8 cellular contexts compared by ENCODE assay signal in genomic region chr12:79547735-79548347, GRCh38.
DNase-seq lines count a peak whose midpoint lies in the region; ATAC-seq and TF ChIP-seq lines count a peak whose summit lies in the region.

No MANE protein-coding gene starts in this region.

- H3F3A ChIP-seq in PC-9 (ENCODE audit: insufficient read depth, low read depth) = peaks cover 52% of the 10 kb centered on the region

- no peaks in the 10 kb centered on the region for H4K20me1 ChIP-seq in PC-9 (ENCODE audit: insufficient read depth)

- no peaks in the 10 kb centered on the region; the same call in 1 of the 2 replicates for H3K79me2 ChIP-seq in PC-9 (ENCODE audit: low read depth)

- H3K36me3 Mint-ChIP-seq in endodermal cell (ENCODE audit: low read depth) = peaks cover 14% of the 10 kb centered on the region
- no peaks in the 10 kb centered on the region for H3K36me3 Mint-ChIP-seq in activated CD8-positive, alpha-beta memory T cell treated with anti-CD3 and anti-CD28 coated beads, Interleukin-2, amount 10 ng/mL, durations not matched to agents 7 days and 5 days

- POLR2A ChIA-PET in PC-9 (lab: Charles Lee; ENCODE audit: unreplicated experiment) = interaction anchor here (0.6 to 1.7 kb wide), 8 partner anchors 13 to 385 kb away, joined by 3 to 21 read pairs (median 5); partner anchors contain the start of gene PAWR

- H3K36me3 ChIP-seq in PC-9 (ENCODE audit: low read depth) (peaks cover 29% of the 10 kb centered on the region), endodermal cell (ENCODE audit: control insufficient read depth, insufficient read depth, low read length) (peaks cover 5% of the 10 kb centered on the region)

- CTCF ChIA-PET in PC-9 (lab: Charles Lee) = interaction anchor here (0.8 to 1.4 kb wide), 6 partner anchors 128 to 639 kb away, joined by 3 to 16 read pairs (median 3); partner anchors contain the start of gene PAWR
- CTCF ChIA-PET in activated CD8-positive, alpha-beta memory T cell treated with anti-CD3 and anti-CD28 coated beads, Interleukin-2, amount 10 ng/mL, durations not matched to agents 7 days and 5 days (lab: Charles Lee) = interaction anchor here (0.5 kb wide), 1 partner anchor 35 kb away, joined by 3 read pairs; no protein-coding TSS in a partner anchor

- H3K9me2 ChIP-seq in PC-9 (ENCODE audit: insufficient read depth) = no peaks in the 10 kb centered on the region

- peak overlapping the region; percentile 85 for H3K9ac ChIP-seq in endodermal cell (ENCODE audit: extremely low read depth, low read length, poor library complexity, severe bottlenecking)

- H2AFZ ChIP-seq in PC-9 = no peak overlapping the region

- peak overlapping the region; percentile 68 for H3K4me2 ChIP-seq in PC-9

- H3K27ac ChIP-seq in PC-9 (peak overlapping the region; percentile 99), endodermal cell (ENCODE audit: low read depth, low read length) (peak overlapping the region; percentile 81)

- DNase-seq in DMS 273 (lab: John Stamatoyannopoulos, UW; ENCODE audit: unreplicated experiment) (peak; percentile 58), DMS 273 treated with DMSO at 0.1 percent for 48 hours (lab: John Stamatoyannopoulos, UW) (no peak), GM19240 (ENCODE audit: insufficient read length, low spot score) (peak; percentile 10), PC-9 (peak; percentile 70 to 90), endodermal cell (peak; percentile 88), lung microvascular endothelial cell (ENCODE audit: low read depth in 2 of 2) (peak; percentile 89 to 93)
- DNase-seq in activated CD8-positive, alpha-beta memory T cell treated with anti-CD3 and anti-CD28 coated beads, Interleukin-2, amount 10 ng/mL, durations not matched to agents 7 days and 5 days = no peak

- H3K4me3 ChIP-seq in PC-9 (peak overlapping the region; percentile 37; the same call in 1 of the 2 replicates), endodermal cell (ENCODE audit: low read length) (peak overlapping the region; percentile 64)

- H3K4me3 Mint-ChIP-seq in endodermal cell = peak overlapping the region; percentile 12
- H3K4me3 Mint-ChIP-seq in activated CD8-positive, alpha-beta memory T cell treated with anti-CD3 and anti-CD28 coated beads, Interleukin-2, amount 10 ng/mL, durations not matched to agents 7 days and 5 days = no peak overlapping the region

- intact Hi-C loops in PC-9 (cut with micrococcal nuclease; ENCODE audit: unreplicated experiment) = loop anchor here (1.0 to 5.0 kb wide), 8 partner anchors 95 to 719 kb away; partner anchors contain the start of gene PPP1R12A

- H3K27ac Mint-ChIP-seq in endodermal cell = peak overlapping the region; percentile 97
- no peak overlapping the region for H3K27ac Mint-ChIP-seq in activated CD8-positive, alpha-beta memory T cell treated with anti-CD3 and anti-CD28 coated beads, Interleukin-2, amount 10 ng/mL, durations not matched to agents 7 days and 5 days

- peaks cover under 1% of the 10 kb centered on the region for H3K9me3 Mint-ChIP-seq in endodermal cell
- no peaks in the 10 kb centered on the region for H3K9me3 Mint-ChIP-seq in activated CD8-positive, alpha-beta memory T cell treated with anti-CD3 and anti-CD28 coated beads, Interleukin-2, amount 10 ng/mL, durations not matched to agents 7 days and 5 days (ENCODE audit: low read depth)

- H3K4me1 ChIP-seq in PC-9 (replicated peaks; ENCODE audit: insufficient read depth) (peaks cover 68% of the 10 kb centered on the region), endodermal cell (ENCODE audit: control insufficient read depth, insufficient read depth, low read length) (peaks cover 26% of the 10 kb centered on the region)

- H3K27me3 ChIP-seq in PC-9 (ENCODE audit: insufficient read depth, low read depth) (no peaks in the 10 kb centered on the region), endodermal cell (ENCODE audit: control insufficient read depth, insufficient read depth, low read length, poor library complexity, severe bottlenecking) (no peaks in the 10 kb centered on the region)

- peak; percentile 91 for TF ChIP-seq CTCF in PC-9 (conservative IDR thresholded peaks at IDR 0.05)
- TF ChIP-seq CTCF in endodermal cell (conservative IDR thresholded peaks at IDR 0.05) = peak; percentile 93

- H3K4me1 Mint-ChIP-seq in endodermal cell = peaks cover 53% of the 10 kb centered on the region
- H3K4me1 Mint-ChIP-seq in activated CD8-positive, alpha-beta memory T cell treated with anti-CD3 and anti-CD28 coated beads, Interleukin-2, amount 10 ng/mL, durations not matched to agents 7 days and 5 days = no peaks in the 10 kb centered on the region

- ATAC-seq in HG03521 (IDR thresholded peaks at IDR 0.05; ENCODE audit: unreplicated experiment) = peak; percentile 59
- no peak for ATAC-seq in activated CD8-positive, alpha-beta memory T cell treated with anti-CD3 and anti-CD28 coated beads, Interleukin-2, amount 10 ng/mL, durations not matched to agents 7 days and 5 days

- no peaks in the 10 kb centered on the region for H3K27me3 Mint-ChIP-seq in endodermal cell (ENCODE audit: insufficient read depth)
- H3K27me3 Mint-ChIP-seq in activated CD8-positive, alpha-beta memory T cell treated with anti-CD3 and anti-CD28 coated beads, Interleukin-2, amount 10 ng/mL, durations not matched to agents 7 days and 5 days = no peaks in the 10 kb centered on the region

- WGBS in endodermal cell (ENCODE audit: insufficient coverage in 1 of 2, insufficient read length in 1 of 2), 2 experiments = 6 to 11% methylated on average over 5 of the region's 5 CpGs

- H3K9me3 ChIP-seq in PC-9 (ENCODE audit: insufficient read depth, low read depth) (peaks cover 19% of the 10 kb centered on the region), endodermal cell (ENCODE audit: control insufficient read depth, low read length) (no peaks in the 10 kb centered on the region)

- no TSS peak for BruUV-seq in PC-9 (replicated peaks; lab: Mats Ljungman, UMichigan)

Comparison
In these comparisons a context has a peak if more than half of its experiments do, and no peak if none do; other contexts are left out.
1. DNase-seq: peak in DMS 273 (single experiment), GM19240 (single experiment), PC-9 (2 of 2), endodermal cell (single experiment) and lung microvascular endothelial cell (2 of 2); none in DMS 273 treated with DMSO at 0.1 percent for 48 hours (single experiment) and activated CD8-positive, alpha-beta memory T cell treated with anti-CD3 and anti-CD28 coated beads, Interleukin-2, amount 10 ng/mL, durations not matched to agents 7 days and 5 days (single experiment).